In the genomic region with DNA sequence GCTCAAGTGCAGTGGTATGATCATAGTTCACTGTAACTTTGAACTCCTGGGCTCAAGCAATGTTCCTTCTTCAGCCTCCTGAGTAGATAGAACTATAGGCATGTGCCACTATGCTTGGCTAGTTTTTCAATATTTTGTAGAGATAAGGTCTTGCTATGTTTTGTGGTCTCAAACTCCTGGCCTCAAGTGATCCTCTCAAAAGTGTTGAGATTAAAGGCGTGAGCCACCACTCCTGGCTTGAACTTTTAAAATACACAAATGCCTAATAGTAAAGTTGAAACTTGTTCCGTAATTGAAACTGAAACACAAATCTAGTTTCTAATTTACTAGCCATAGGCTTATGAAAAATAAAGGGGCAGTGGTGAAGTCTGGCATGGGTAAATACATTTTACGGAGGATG, we compare ENCODE assay signal across 13 cellular contexts.
A peak's percentile ranks its signal among the peaks of the same experiment; 100 is the strongest.
DNase-seq lines count a peak whose midpoint lies in the region; ATAC-seq and TF ChIP-seq lines count a peak whose summit lies in the region.
"Had no signal": no experiment of that assay in that cellular context is flagged by ENCODE, and none has a peak within 500 bp of the region (broad histone marks: within the 10 kb centered on the region; RNA-seq: fewer than 3 reads in every experiment).

No MANE protein-coding gene starts in this region.

- no peak overlapping the region for H3K4me3 ChIP-seq in subcutaneous abdominal adipose tissue (ENCODE audit: low read depth in 1 of 5, low read length in 5 of 5)
- H3K4me3 ChIP-seq: Peyer's patch, tibial artery had no signal

- no peaks in the 10 kb centered on the region for H3K27me3 ChIP-seq in subcutaneous abdominal adipose tissue (ENCODE audit: control insufficient read depth in 5 of 5, insufficient read depth in 4 of 5, low read length in 5 of 5)
- H3K27me3 ChIP-seq: Peyer's patch, tibial artery had no signal

- no peak for TF ChIP-seq POLR2A in erythroblast (IDR thresholded peaks at IDR 0.05; ENCODE audit: low read length)

- H3K27me3 Mint-ChIP-seq in activated naive CD4-positive, alpha-beta T cell treated with anti-CD3 and anti-CD28 coated beads, Interleukin-2, amount 10 ng/mL, durations not matched to agents 7 days and 5 days = no peaks in the 10 kb centered on the region

- peak overlapping the region; percentile 13 for H3K27ac ChIP-seq in subcutaneous abdominal adipose tissue (ENCODE audit: low read depth, low read length)
- H3K27ac ChIP-seq: Peyer's patch, tibial artery had no signal

- no peak overlapping the region for H3K9ac ChIP-seq in subcutaneous abdominal adipose tissue (ENCODE audit: low read length in 5 of 5)

- H3K27ac Mint-ChIP-seq in activated naive CD4-positive, alpha-beta T cell treated with anti-CD3 and anti-CD28 coated beads, Interleukin-2, amount 10 ng/mL, durations not matched to agents 7 days and 5 days = peak overlapping the region; percentile 14

- H3K4me1 Mint-ChIP-seq in activated naive CD4-positive, alpha-beta T cell treated with anti-CD3 and anti-CD28 coated beads, Interleukin-2, amount 10 ng/mL, durations not matched to agents 7 days and 5 days = peaks cover 10% of the 10 kb centered on the region

- H3K4me3 Mint-ChIP-seq in activated naive CD4-positive, alpha-beta T cell treated with anti-CD3 and anti-CD28 coated beads, Interleukin-2, amount 10 ng/mL, durations not matched to agents 7 days and 5 days = no peak overlapping the region

- no peaks in the 10 kb centered on the region for H3K9me3 ChIP-seq in subcutaneous abdominal adipose tissue (ENCODE audit: control insufficient read depth in 5 of 5, low read length in 5 of 5)
- H3K9me3 ChIP-seq: Peyer's patch, tibial artery had no signal

- CTCF ChIA-PET in activated naive CD4-positive, alpha-beta T cell treated with anti-CD3 and anti-CD28 coated beads, Interleukin-2, amount 10 ng/mL, durations not matched to agents 7 days and 5 days (lab: Charles Lee) = no interaction called here

- H3K4me1 ChIP-seq in subcutaneous abdominal adipose tissue (ENCODE audit: control insufficient read depth in 5 of 5, insufficient read depth in 5 of 5, low read length in 5 of 5) = peaks cover 0 to 39% (median 23%) of the 10 kb centered on the region in 5 donors
- H3K4me1 ChIP-seq: Peyer's patch had no signal

- H3K36me3 Mint-ChIP-seq in activated naive CD4-positive, alpha-beta T cell treated with anti-CD3 and anti-CD28 coated beads, Interleukin-2, amount 10 ng/mL, durations not matched to agents 7 days and 5 days = peaks cover 28% of the 10 kb centered on the region

- no peak for DNase-seq in activated naive CD4-positive, alpha-beta T cell treated with anti-CD3 and anti-CD28 coated beads, Interleukin-2, amount 10 ng/mL, durations not matched to agents 7 days and 5 days
- no peak for DNase-seq in activated naive CD4-positive, alpha-beta T cell (lab: John Stamatoyannopoulos, UW)
- DNase-seq in NCI-H1048 (lab: John Stamatoyannopoulos, UW) (no peak), erythroblast (lab: John Stamatoyannopoulos, UW) (no peak), left colon (no peak)
- DNase-seq: GOT3, NCI-H226, Peyer's patch, T1000, tibial artery had no signal

- H3K9me3 Mint-ChIP-seq in activated naive CD4-positive, alpha-beta T cell treated with anti-CD3 and anti-CD28 coated beads, Interleukin-2, amount 10 ng/mL, durations not matched to agents 7 days and 5 days = no peaks in the 10 kb centered on the region

- peak; percentile 70 for ATAC-seq in HG02571 (IDR thresholded peaks at IDR 0.05; ENCODE audit: unreplicated experiment)
- ATAC-seq in HG03565 (IDR thresholded peaks at IDR 0.05; ENCODE audit: unreplicated experiment) = peak; percentile 79
- ATAC-seq in left colon = no peak

- intact Hi-C loops in left colon (cut with DNase I, micrococcal nuclease) = loop anchor here in 1 of 2 donors (5.0 kb wide), 1 partner anchor 198 kb away; no protein-coding TSS in a partner anchor

- peaks cover 6 to 25% (median 20%) of the 10 kb centered on the region in 5 donors for H3K36me3 ChIP-seq in subcutaneous abdominal adipose tissue (ENCODE audit: control insufficient read depth in 5 of 5, insufficient read depth in 5 of 5, low read length in 5 of 5)
